In the genomic region with DNA sequence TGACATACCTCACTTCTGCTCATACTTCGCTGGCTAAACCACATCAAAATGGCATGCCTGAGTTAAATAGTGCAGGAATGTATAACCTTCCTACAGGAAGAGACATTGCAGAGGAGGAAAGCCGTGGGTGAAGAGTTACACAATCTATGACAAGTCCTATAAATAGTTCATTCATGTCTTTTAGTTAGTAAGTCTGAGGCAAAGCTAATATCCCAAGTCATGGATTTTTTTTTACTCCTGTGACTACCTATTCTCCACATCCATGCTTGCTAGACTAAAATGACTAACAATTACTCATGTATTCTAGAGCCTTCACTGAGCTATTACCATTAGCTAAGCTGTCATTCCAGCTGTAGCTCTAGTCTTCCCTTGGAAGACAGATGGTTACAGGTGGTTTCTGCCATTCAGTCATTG, we compare ENCODE assay signal across 11 cellular contexts.
DNase-seq lines count a peak whose midpoint lies in the region; ATAC-seq and TF ChIP-seq lines count a peak whose summit lies in the region.
"Had no signal": no experiment of that assay in that cellular context is flagged by ENCODE, and none has a peak within 500 bp of the region (broad histone marks: within the 10 kb centered on the region; RNA-seq: fewer than 3 reads in every experiment).

No MANE protein-coding gene starts in this region.

- POLR2A ChIA-PET in activated CD4-positive, alpha-beta memory T cell treated with anti-CD3 and anti-CD28 coated beads, Interleukin-2, amount 10 ng/mL, durations not matched to agents 7 days and 5 days (lab: Charles Lee) = no interaction called here

- 64% methylated on average over 2 of the region's 2 CpGs for WGBS in aorta, 2 donors

- H3K27me3 ChIP-seq in SJSA1 (replicated peaks) (no peaks in the 10 kb centered on the region), aorta (ENCODE audit: control insufficient read depth in 1 of 2, insufficient read depth in 2 of 2, low read length in 1 of 2) (no peaks in the 10 kb centered on the region)
- H3K27me3 ChIP-seq: spleen had no signal

- no peaks in the 10 kb centered on the region for H3K4me1 Mint-ChIP-seq in activated CD4-positive, alpha-beta memory T cell treated with anti-CD3 and anti-CD28 coated beads, Interleukin-2, amount 10 ng/mL, durations not matched to agents 7 days and 5 days

- TF ChIP-seq CTCF in fibroblast of the aortic adventitia (IDR thresholded peaks at IDR 0.05; ENCODE audit: insufficient read depth, low read length) = no peak

- H3K27ac ChIP-seq in SJSA1 = peak overlapping the region; percentile 25
- no peak overlapping the region for H3K27ac ChIP-seq in aorta (ENCODE audit: low read depth in 1 of 2, low read length in 2 of 2)
- H3K27ac ChIP-seq: spleen had no signal

- DNase-seq in left ventricle myocardium superior = no peak
- no peak for DNase-seq in cardiac septum (ENCODE audit: low spot score)
- DNase-seq in SJSA1 (ENCODE audit: low read depth in 1 of 2, low spot score in 2 of 2) = peak; percentile 51 to 64
- DNase-seq in fibroblast of the aortic adventitia (ENCODE audit: low read depth) = peak; percentile 87
- peak; percentile 77 for DNase-seq in stromal cell of bone marrow (ENCODE audit: low read depth)
- no peak for DNase-seq in activated CD4-positive, alpha-beta memory T cell treated with anti-CD3 and anti-CD28 coated beads, Interleukin-2, amount 10 ng/mL, durations not matched to agents 7 days and 5 days
- DNase-seq in DMS153 (lab: John Stamatoyannopoulos, UW) = no peak
- no peak for DNase-seq in aorta
- DNase-seq: activated CD8-positive, alpha-beta memory T cell treated with anti-CD3 and anti-CD28 coated beads, Interleukin-2, amount 50 U/mL, for 4 hours; NCI-H524 treated with DMSO at 0.1 percent for 48 hours; spleen had no signal

- H3K4me1 ChIP-seq in SJSA1 (replicated peaks) (peaks cover 67% of the 10 kb centered on the region), aorta (ENCODE audit: control insufficient read depth in 1 of 2, insufficient read depth in 2 of 2, low read length in 2 of 2) (no peaks in the 10 kb centered on the region)
- H3K4me1 ChIP-seq: spleen had no signal

- H3K9me3 ChIP-seq in SJSA1 (replicated peaks) (no peaks in the 10 kb centered on the region), aorta (ENCODE audit: control insufficient read depth, low read length) (no peaks in the 10 kb centered on the region)
- H3K9me3 ChIP-seq: spleen had no signal

- intact Hi-C loops in left ventricle myocardium superior (cut with micrococcal nuclease) = no loop called here
- intact Hi-C loops in cardiac septum (cut with DNase I) = no loop called here
- intact Hi-C loops in aorta (cut with DNase I) = no loop called here

- H3K27ac Mint-ChIP-seq in activated CD4-positive, alpha-beta memory T cell treated with anti-CD3 and anti-CD28 coated beads, Interleukin-2, amount 10 ng/mL, durations not matched to agents 7 days and 5 days = no peak overlapping the region

- H3K9me3 Mint-ChIP-seq in activated CD4-positive, alpha-beta memory T cell treated with anti-CD3 and anti-CD28 coated beads, Interleukin-2, amount 10 ng/mL, durations not matched to agents 7 days and 5 days = no peaks in the 10 kb centered on the region

- no peaks in the 10 kb centered on the region for H3K27me3 Mint-ChIP-seq in activated CD4-positive, alpha-beta memory T cell treated with anti-CD3 and anti-CD28 coated beads, Interleukin-2, amount 10 ng/mL, durations not matched to agents 7 days and 5 days

- CTCF ChIA-PET in activated CD4-positive, alpha-beta memory T cell treated with anti-CD3 and anti-CD28 coated beads, Interleukin-2, amount 10 ng/mL, durations not matched to agents 7 days and 5 days (lab: Charles Lee) = no interaction called here

- no peaks in the 10 kb centered on the region for H3K36me3 Mint-ChIP-seq in activated CD4-positive, alpha-beta memory T cell treated with anti-CD3 and anti-CD28 coated beads, Interleukin-2, amount 10 ng/mL, durations not matched to agents 7 days and 5 days (ENCODE audit: low read depth)

- H3K4me3 Mint-ChIP-seq in activated CD4-positive, alpha-beta memory T cell treated with anti-CD3 and anti-CD28 coated beads, Interleukin-2, amount 10 ng/mL, durations not matched to agents 7 days and 5 days = no peak overlapping the region

- ATAC-seq in left ventricle myocardium superior (peak; percentile 53), aorta (ENCODE audit: low FRiP score) (no peak)

- H3K36me3 ChIP-seq in SJSA1 = no peaks in the 10 kb centered on the region
- no peaks in the 10 kb centered on the region for H3K36me3 ChIP-seq in aorta (ENCODE audit: control insufficient read depth in 1 of 2, insufficient read depth in 2 of 2, low read length in 1 of 2)
- H3K36me3 ChIP-seq: spleen had no signal

- H3K4me3 ChIP-seq in SJSA1 (no peak overlapping the region), fibroblast of the aortic adventitia (ENCODE audit: low read depth, low read length) (no peak overlapping the region), aorta (ENCODE audit: low read length in 2 of 2) (no peak overlapping the region)
- H3K4me3 ChIP-seq: spleen had no signal

Comparison
In these comparisons a context has a peak if more than half of its experiments do, and no peak if none do; other contexts are left out.
1. DNase-seq: peak in SJSA1 (2 of 2), fibroblast of the aortic adventitia (single experiment) and stromal cell of bone marrow (single experiment); none in left ventricle myocardium superior (single experiment), cardiac septum (single experiment), activated CD4-positive, alpha-beta memory T cell treated with anti-CD3 and anti-CD28 coated beads, Interleukin-2, amount 10 ng/mL, durations not matched to agents 7 days and 5 days (single experiment), DMS153 (single experiment) and aorta (0 of 2).